8 cellular contexts compared by ENCODE assay signal in the genomic region with DNA sequence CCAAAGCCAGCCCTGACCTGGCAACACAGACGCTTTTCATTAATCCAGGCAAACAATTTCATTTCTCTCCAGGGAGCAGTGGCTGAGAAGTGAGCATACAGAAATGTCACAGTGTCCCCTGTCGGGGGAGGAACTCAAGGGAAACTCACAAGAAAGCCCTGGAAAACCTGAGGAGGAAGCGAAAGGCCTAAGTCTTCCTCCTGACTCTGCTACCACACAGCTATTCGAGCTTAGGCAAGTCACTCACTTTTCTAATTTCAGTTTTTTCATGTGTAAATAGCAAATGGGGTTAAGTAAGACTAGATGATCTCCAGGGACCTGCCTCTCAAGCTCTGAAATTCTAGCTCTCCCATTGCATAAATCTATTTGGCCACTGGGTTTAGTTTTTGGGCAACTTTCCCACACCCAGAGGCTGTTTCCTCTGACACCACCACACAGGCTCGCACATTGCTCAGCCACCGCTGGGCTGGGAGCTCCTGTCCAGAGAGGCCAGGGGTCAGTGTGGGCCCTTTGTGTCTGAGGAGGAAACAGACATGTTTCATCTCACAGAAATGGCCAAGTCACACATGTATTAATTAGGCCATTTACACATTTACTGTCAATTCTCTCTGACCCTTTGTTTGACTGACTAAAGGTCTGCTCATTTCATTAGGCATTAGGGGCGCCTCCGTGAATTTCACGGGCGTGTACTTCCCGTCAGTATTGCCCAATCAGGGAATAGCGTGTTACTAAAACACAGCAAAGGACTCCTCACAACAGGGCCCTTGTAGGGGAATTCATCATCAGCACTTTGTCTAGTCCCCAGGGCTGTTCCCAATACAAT. TPM values are rescaled to one million over a fixed set of nuclear protein-coding genes. Genes with fewer than 3 reads are reported as not detected.
DNase-seq lines count a peak whose midpoint lies in the region; ATAC-seq and TF ChIP-seq lines count a peak whose summit lies in the region.

No MANE protein-coding gene starts in this region.

- no peaks in the 10 kb centered on the region for H3K27me3 Mint-ChIP-seq in progenitor cell of endocrine pancreas

- 0 out of 2 replicates have a peak overlapping the region, but pooled peaks have one; percentile 8 for H3K4me3 ChIP-seq in WI38 (ENCODE audit: low read depth, low read length)

- DNase-seq in Ammon's horn (ENCODE audit: low spot score) (peak; percentile 39), fibroblast of the conjunctiva (ENCODE audit: low read depth) (peak; percentile 99), progenitor cell of endocrine pancreas (ENCODE audit: low spot score, unreplicated experiment) (no peak), NCI-H2029 treated with DMSO at 0.1 percent for 48 hours (lab: John Stamatoyannopoulos, UW) (no peak)

- ATAC-seq in HG03108 (IDR thresholded peaks at IDR 0.05; ENCODE audit: unreplicated experiment) (peak; percentile 18), HG03469 (IDR thresholded peaks at IDR 0.05; ENCODE audit: unreplicated experiment) (no peak), GM21367 (IDR thresholded peaks at IDR 0.05; ENCODE audit: unreplicated experiment) (no peak)

- no peak overlapping the region for H3K4me3 Mint-ChIP-seq in progenitor cell of endocrine pancreas (ENCODE audit: low read depth)

- peaks cover 27% of the 10 kb centered on the region for H3K36me3 Mint-ChIP-seq in progenitor cell of endocrine pancreas (ENCODE audit: insufficient read depth)

- TF ChIP-seq CTCF in WI38 (IDR thresholded peaks at IDR 0.05; ENCODE audit: low read depth, low read length) (no peak), progenitor cell of endocrine pancreas (IDR thresholded peaks at IDR 0.05; ENCODE audit: unreplicated experiment) (no peak)

- peak overlapping the region; percentile 62 for H3K27ac Mint-ChIP-seq in progenitor cell of endocrine pancreas

- H3K4me1 Mint-ChIP-seq in progenitor cell of endocrine pancreas (ENCODE audit: low read depth): peaks cover 9% of the 10 kb centered on the region

- no peaks in the 10 kb centered on the region for H3K9me3 Mint-ChIP-seq in progenitor cell of endocrine pancreas (ENCODE audit: low read depth)

RNA-seq across cellular contexts. Expression of a gene that starts 9.8 kb away (rescaled TPM):
- 52.7 and 59.0 TPM in 2 replicates for total RNA-seq in progenitor cell of endocrine pancreas

Comparison
In these comparisons a context has a peak if more than half of its experiments do, and no peak if none do; other contexts are left out.
1. DNase-seq: peak in Ammon's horn (single experiment) and fibroblast of the conjunctiva (single experiment); none in progenitor cell of endocrine pancreas (single experiment) and NCI-H2029 treated with DMSO at 0.1 percent for 48 hours (single experiment).